Comparison of ENCODE assay signal across 17 cellular contexts in the genomic region with DNA sequence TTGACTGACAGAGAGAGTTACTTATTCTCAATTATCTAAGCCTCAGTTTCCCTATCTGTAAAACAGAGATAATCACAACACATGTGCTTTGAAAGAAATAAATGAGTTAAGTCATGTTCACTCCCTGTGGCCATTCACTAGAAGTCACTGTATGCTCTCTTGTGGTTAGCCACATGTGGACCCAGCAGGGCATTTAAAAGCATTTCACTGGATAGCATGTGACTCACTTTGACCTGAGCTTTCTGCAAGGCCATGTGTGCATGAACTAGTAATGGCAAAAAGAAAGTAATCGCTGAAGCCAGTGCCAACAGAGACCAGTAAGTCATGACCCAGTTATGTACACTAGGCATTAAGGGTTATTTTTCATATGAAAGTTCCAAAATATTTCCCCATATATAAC.
DNase-seq lines count a peak whose midpoint lies in the region; ATAC-seq, FAIRE-seq and TF ChIP-seq lines count a peak whose summit lies in the region.
"Had no signal": no experiment of that assay in that cellular context is flagged by ENCODE, and none has a peak within 500 bp of the region (broad histone marks: within the 10 kb centered on the region; RNA-seq: fewer than 3 reads in every experiment).

No MANE protein-coding gene starts in this region.

- FAIRE-seq in HTR-8/SVneo (lab: Jason Lieb, UNC) (no peak), frontal cortex (lab: Jason Lieb, UNC) (no peak)
- FAIRE-seq: HepG2 had no signal

- no peak for TF ChIP-seq CTCF in astrocyte of the cerebellum (IDR thresholded peaks at IDR 0.05; ENCODE audit: low read depth, low read length, missing control alignments)

- DNase-seq in Caki2 (ENCODE audit: low read depth), result peak; percentile 31
- peak; percentile 23 for DNase-seq in HTR-8/SVneo (ENCODE audit: insufficient read length, low spot score)
- DNase-seq in astrocyte of the cerebellum (ENCODE audit: low read depth), result peak; percentile 50
- peak; percentile 74 for DNase-seq in iris pigment epithelial cell (ENCODE audit: low read depth)
- DNase-seq in activated CD4-positive, alpha-beta T cell treated with anti-CD3 and anti-CD28 coated beads for 4 hours, result no peak
- no peak for DNase-seq in frontal cortex (ENCODE audit: low spot score in 2 of 2)
- no peak for DNase-seq in activated T-cell treated with anti-CD3 and anti-CD28 coated beads for 4 hours
- DNase-seq: activated CD8-positive, alpha-beta memory T cell treated with anti-CD3 and anti-CD28 coated beads, Interleukin-2, amount 50 U/mL, for 48 hours; activated naive CD4-positive, alpha-beta T cell treated with anti-CD3 and anti-CD28 coated beads, Interleukin-2, amount 50 U/mL, for 16 hours; effector memory CD4-positive, alpha-beta T cell; NCI-H1092 treated with DMSO at 0.1 percent for 48 hours; NCI-H2171 treated with DMSO at 0.1 percent for 48 hours; retina had no signal

- ATAC-seq in GM21576 (IDR thresholded peaks at IDR 0.05; ENCODE audit: unreplicated experiment), result no peak
- ATAC-seq: HepG2, Right ventricle myocardium inferior had no signal

- no peak overlapping the region for H3K4me3 ChIP-seq in astrocyte of the cerebellum (ENCODE audit: low read depth, low read length)
- H3K4me3 ChIP-seq: cardiac muscle cell had no signal

- in situ Hi-C loops in Caki2 (cut with HindIII; ENCODE audit: low pct_unique_long_range_greater_than_20kb, low sequenced_read_pairs), result no loop called here
- in situ Hi-C loops in astrocyte of the cerebellum (cut with HindIII; ENCODE audit: low sequenced_read_pairs), result no loop called here

Comparison
In these comparisons a context has a peak if more than half of its experiments do, and no peak if none do; other contexts are left out.
1. DNase-seq: peak in Caki2 (single experiment), HTR-8/SVneo (single experiment), astrocyte of the cerebellum (single experiment) and iris pigment epithelial cell (single experiment); none in activated CD4-positive, alpha-beta T cell treated with anti-CD3 and anti-CD28 coated beads for 4 hours (0 of 2), frontal cortex (0 of 2) and activated T-cell treated with anti-CD3 and anti-CD28 coated beads for 4 hours (single experiment).